In the genomic region with DNA sequence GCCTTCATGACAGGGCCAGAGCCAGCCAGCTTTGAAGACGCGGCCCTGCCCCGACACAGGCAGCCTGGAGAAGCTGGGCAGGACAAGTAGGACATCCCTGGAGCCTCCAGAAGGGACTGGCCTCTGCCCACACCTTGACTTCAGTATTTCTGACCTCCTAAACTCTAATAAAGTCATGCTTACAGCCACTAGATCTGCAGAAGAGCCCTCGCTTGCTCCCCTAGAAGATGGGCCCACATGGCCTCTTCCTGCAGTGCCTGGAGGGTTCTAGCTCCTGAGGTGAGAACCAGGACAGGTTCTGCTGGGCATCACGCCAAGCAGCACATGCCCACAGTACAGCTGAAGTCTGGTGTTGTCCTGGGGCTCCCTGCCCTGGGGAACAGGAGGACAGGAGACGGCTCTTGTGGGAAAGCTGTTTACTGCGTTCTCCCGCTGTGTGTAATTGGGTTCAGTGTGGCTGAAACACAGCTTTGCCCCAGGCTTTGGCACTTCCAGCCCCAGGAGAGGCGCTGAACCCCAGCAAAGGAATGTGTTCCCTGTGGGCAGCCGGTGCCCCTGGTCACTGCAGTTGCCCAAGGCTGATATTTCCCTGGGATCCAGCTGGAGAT, we compare ENCODE assay signal across 1 cellular context.
TF ChIP-seq lines count a peak whose summit lies in the region.

No MANE protein-coding gene starts in this region.

TF ChIP-seq in H1, 55 proteins besides CTCF, POLR2A, EP300 and RAD21:
- TF ChIP-seq SP1 (IDR thresholded peaks at IDR 0.05; ENCODE audit: low read depth, low read length) (no peak), MAFK (IDR thresholded peaks at IDR 0.05; ENCODE audit: low read depth, low read length) (no peak), USF2 (IDR thresholded peaks at IDR 0.05; ENCODE audit: low read length) (0 out of 2 replicates have a peak, but pooled peaks have one; percentile 2), HDAC2 (IDR thresholded peaks at IDR 0.05; ENCODE audit: borderline replicate concordance in 1 of 2, low read depth in 2 of 2, low read length in 2 of 2) (no peak), POLR2AphosphoS5 (IDR thresholded peaks at IDR 0.05; ENCODE audit: low read depth, low read length) (peak; percentile 70), SP4 (IDR thresholded peaks at IDR 0.05; ENCODE audit: low read length) (no peak), FOSL1 (IDR thresholded peaks at IDR 0.05; ENCODE audit: insufficient read depth, low read depth, low read length) (no peak), ZNF274 (IDR thresholded peaks at IDR 0.05; ENCODE audit: borderline replicate concordance, extremely low read depth, low read length) (no peak), EZH2 (IDR thresholded peaks at IDR 0.05; ENCODE audit: low read depth, low read length, severe bottlenecking) (no peak), HDAC6 (IDR thresholded peaks at IDR 0.05; ENCODE audit: low read depth, low read length) (no peak), CTBP2 (IDR thresholded peaks at IDR 0.05; ENCODE audit: borderline replicate concordance, insufficient read depth, insufficient read length, low read length) (no peak), ASH2L (IDR thresholded peaks at IDR 0.05; ENCODE audit: low read length) (no peak)
